Comparison of ENCODE assay signal across 9 cellular contexts in the genomic region with DNA sequence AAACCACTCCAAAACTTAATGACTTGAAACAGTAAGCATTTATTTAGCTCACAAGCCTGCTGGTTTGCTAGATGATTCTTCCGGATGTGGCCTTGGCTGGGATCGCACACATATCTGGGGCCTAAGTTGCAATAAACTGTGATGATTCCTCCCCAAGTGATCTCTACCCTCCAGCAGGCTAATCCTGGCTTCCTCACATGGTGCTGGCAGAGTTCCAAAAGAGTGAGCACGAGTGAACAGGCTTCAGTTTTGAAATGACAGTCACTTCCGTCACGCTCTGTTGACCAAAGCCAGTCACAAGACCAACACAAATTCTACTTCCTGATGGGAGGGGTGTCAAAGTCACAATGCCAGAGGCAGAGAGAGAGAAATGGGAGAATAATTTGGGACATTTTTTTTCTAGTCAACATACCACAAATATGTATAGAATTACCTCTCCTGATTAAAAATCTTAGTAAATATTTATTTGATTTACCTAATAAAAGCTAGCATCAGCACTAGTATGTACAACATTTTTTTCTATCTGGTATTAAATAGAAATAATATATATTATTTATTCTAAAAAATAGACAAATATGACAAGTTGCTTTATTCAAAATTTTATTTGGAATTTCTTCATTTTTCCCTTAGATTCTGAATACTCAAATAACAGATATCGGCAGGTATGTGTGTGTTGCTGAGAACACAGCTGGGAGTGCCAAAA.
DNase-seq lines count a peak whose midpoint lies in the region; ATAC-seq and TF ChIP-seq lines count a peak whose summit lies in the region.
"Had no signal": no experiment of that assay in that cellular context is flagged by ENCODE, and none has a peak within 500 bp of the region (broad histone marks: within the 10 kb centered on the region; RNA-seq: fewer than 3 reads in every experiment).

No MANE protein-coding gene starts in this region.

- H2AK5ac ChIP-seq in mesendoderm (ENCODE audit: low read length) = no peak overlapping the region

- H3K27me3 Mint-ChIP-seq in activated CD8-positive, alpha-beta memory T cell treated with anti-CD3 and anti-CD28 coated beads, Interleukin-2, amount 10 ng/mL, durations not matched to agents 7 days and 5 days = peaks cover 5% of the 10 kb centered on the region

- H3K23ac ChIP-seq in mesendoderm (ENCODE audit: low read length) = no peak overlapping the region

- no peak overlapping the region for H2BK120ac ChIP-seq in mesendoderm (ENCODE audit: low read depth, low read length)

- CTCF ChIA-PET in activated CD8-positive, alpha-beta memory T cell treated with anti-CD3 and anti-CD28 coated beads, Interleukin-2, amount 10 ng/mL, durations not matched to agents 7 days and 5 days (lab: Charles Lee) = no interaction called here
- CTCF ChIA-PET in Panc1 (lab: Charles Lee) = no interaction called here

- H3K4me1 Mint-ChIP-seq in activated CD8-positive, alpha-beta memory T cell treated with anti-CD3 and anti-CD28 coated beads, Interleukin-2, amount 10 ng/mL, durations not matched to agents 7 days and 5 days = peaks cover 10% of the 10 kb centered on the region

- no peaks in the 10 kb centered on the region for H3K79me1 ChIP-seq in mesendoderm (ENCODE audit: low read length)

- H3K27ac ChIP-seq in Panc1 (ENCODE audit: low read length) (no peak overlapping the region), mesendoderm (ENCODE audit: low read depth, low read length) (no peak overlapping the region)
- H3K27ac ChIP-seq: C4-2B had no signal

- no peaks in the 10 kb centered on the region for H3K9me3 Mint-ChIP-seq in activated CD8-positive, alpha-beta memory T cell treated with anti-CD3 and anti-CD28 coated beads, Interleukin-2, amount 10 ng/mL, durations not matched to agents 7 days and 5 days (ENCODE audit: low read depth)

- H3K9ac ChIP-seq in mesendoderm (ENCODE audit: low read length) = no peak overlapping the region

- H3K4ac ChIP-seq in mesendoderm (ENCODE audit: low read depth, low read length) = no peak overlapping the region

- no CpG with 5 or more reads among the region's 6 CpGs for WGBS in mesendoderm (ENCODE audit: extremely low coverage, insufficient coverage, low lambda C conversion rate)

- no peak overlapping the region for H3K4me3 Mint-ChIP-seq in activated CD8-positive, alpha-beta memory T cell treated with anti-CD3 and anti-CD28 coated beads, Interleukin-2, amount 10 ng/mL, durations not matched to agents 7 days and 5 days

- H4K8ac ChIP-seq in mesendoderm (ENCODE audit: low read depth, low read length) = no peak overlapping the region

- no peak overlapping the region for H4K5ac ChIP-seq in mesendoderm (ENCODE audit: low read length)

- H3K4me1 ChIP-seq in Panc1 (ENCODE audit: control insufficient read depth, insufficient read depth, low read length) (no peaks in the 10 kb centered on the region), mesendoderm (ENCODE audit: control insufficient read depth, low read depth, low read length) (no peaks in the 10 kb centered on the region)

- no peaks in the 10 kb centered on the region for H3K9me3 ChIP-seq in Panc1 (ENCODE audit: control insufficient read depth, insufficient read depth, low read depth, low read length)

- in situ Hi-C loops in Panc1 (cut with HindIII; ENCODE audit: low pct_unique_long_range_greater_than_20kb, low sequenced_read_pairs) = no loop called here

- no peaks in the 10 kb centered on the region for H3K79me2 ChIP-seq in mesendoderm (ENCODE audit: control insufficient read depth, insufficient read depth, low read length)

- no TSS peak for BruUV-seq in Panc1 (replicated peaks; lab: Mats Ljungman, UMichigan)

- peak; percentile 45 for DNase-seq in activated CD8-positive, alpha-beta memory T cell treated with anti-CD3 and anti-CD28 coated beads, Interleukin-2, amount 10 ng/mL, durations not matched to agents 7 days and 5 days
- DNase-seq in activated CD8-positive, alpha-beta memory T cell treated with anti-CD3 and anti-CD28 coated beads, Interleukin-2, amount 50 U/mL, for 48 hours = no peak
- peak; percentile 88 for DNase-seq in LoVo (ENCODE audit: low spot score)
- peak; percentile 47 for DNase-seq in Panc1 (ENCODE audit: low read depth, low spot score)
- peak; percentile 59 for DNase-seq in ecto neural progenitor cell (ENCODE audit: low spot score)
- DNase-seq in mesendoderm = peak; percentile 2
- DNase-seq in occipital lobe (lab: John Stamatoyannopoulos, UW) = no peak

- no peak overlapping the region for H3K56ac ChIP-seq in mesendoderm (ENCODE audit: low read length)

- no peak overlapping the region for H3K18ac ChIP-seq in mesendoderm (ENCODE audit: low read length)

- H3K4me3 ChIP-seq in Panc1 (ENCODE audit: low read depth in 2 of 2, low read length in 2 of 2) = no peak overlapping the region
- H3K4me3 ChIP-seq in mesendoderm (ENCODE audit: low read length) = no peak overlapping the region

- no peak overlapping the region for H3K27ac Mint-ChIP-seq in activated CD8-positive, alpha-beta memory T cell treated with anti-CD3 and anti-CD28 coated beads, Interleukin-2, amount 10 ng/mL, durations not matched to agents 7 days and 5 days

- POLR2A ChIA-PET in Panc1 (lab: Charles Lee) = no interaction called here

- H3K36me3 ChIP-seq in Panc1 (ENCODE audit: control insufficient read depth, insufficient read depth, low read length) (no peaks in the 10 kb centered on the region), mesendoderm (ENCODE audit: control insufficient read depth, insufficient read depth, low read length) (no peaks in the 10 kb centered on the region)

- no peak overlapping the region for H3K4me2 ChIP-seq in mesendoderm (ENCODE audit: low read length)

- H3K27me3 ChIP-seq in Panc1 (ENCODE audit: control insufficient read depth, insufficient read depth, low read length) (no peaks in the 10 kb centered on the region), mesendoderm (ENCODE audit: insufficient read depth, low read length, poor library complexity) (no peaks in the 10 kb centered on the region)

- no peak for TF ChIP-seq CTCF in Panc1 (IDR thresholded peaks at IDR 0.05)

- H3K36me3 Mint-ChIP-seq in activated CD8-positive, alpha-beta memory T cell treated with anti-CD3 and anti-CD28 coated beads, Interleukin-2, amount 10 ng/mL, durations not matched to agents 7 days and 5 days = no peaks in the 10 kb centered on the region

- no peak for ATAC-seq in activated CD8-positive, alpha-beta memory T cell treated with anti-CD3 and anti-CD28 coated beads, Interleukin-2, amount 10 ng/mL, durations not matched to agents 7 days and 5 days
- ATAC-seq in HG02571 (IDR thresholded peaks at IDR 0.05; ENCODE audit: unreplicated experiment) (peak; percentile 45), Panc1 (no peak)

- no peak overlapping the region for H2BK5ac ChIP-seq in mesendoderm (ENCODE audit: low read length)

- intact Hi-C loops in Panc1 (cut with micrococcal nuclease; ENCODE audit: unreplicated experiment) = no loop called here

- no peak overlapping the region for H2BK15ac ChIP-seq in mesendoderm (replicated peaks; ENCODE audit: low read depth)

Comparison
In these comparisons a context has a peak if more than half of its experiments do, and no peak if none do; other contexts are left out.
1. DNase-seq: peak in activated CD8-positive, alpha-beta memory T cell treated with anti-CD3 and anti-CD28 coated beads, Interleukin-2, amount 10 ng/mL, durations not matched to agents 7 days and 5 days (single experiment), LoVo (single experiment), Panc1 (single experiment), ecto neural progenitor cell (single experiment) and mesendoderm (single experiment); none in activated CD8-positive, alpha-beta memory T cell treated with anti-CD3 and anti-CD28 coated beads, Interleukin-2, amount 50 U/mL, for 48 hours (single experiment) and occipital lobe (single experiment).